ENCODE assay signal across 20 cellular contexts in the genomic region with DNA sequence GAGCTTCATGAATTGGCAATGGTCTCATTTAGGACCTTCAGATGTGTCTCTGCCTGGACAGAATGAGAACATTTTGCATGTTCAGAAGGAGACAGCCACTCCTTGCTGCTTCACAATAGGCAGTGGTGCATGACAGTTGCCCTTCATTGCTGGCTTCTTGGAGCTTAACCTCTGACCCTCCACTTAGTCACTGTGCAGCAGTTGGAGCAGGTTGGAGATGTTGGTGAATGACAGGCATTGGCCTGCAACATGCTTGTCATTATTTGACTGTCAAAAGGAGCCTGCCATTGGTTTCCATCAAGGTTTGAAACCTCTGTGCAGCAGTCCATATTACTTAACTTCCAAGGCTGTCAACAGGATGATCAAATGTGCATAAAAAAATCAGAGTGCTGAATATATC. TPM values are rescaled to one million over a fixed set of nuclear protein-coding genes. Genes with fewer than 3 reads are reported as not detected.
DNase-seq lines count a peak whose midpoint lies in the region; ATAC-seq lines count a peak whose summit lies in the region.
"Had no signal": no experiment of that assay in that cellular context is flagged by ENCODE, and none has a peak within 500 bp of the region (broad histone marks: within the 10 kb centered on the region; RNA-seq: fewer than 3 reads in every experiment).

No MANE protein-coding gene starts in this region.

- H3K27ac Mint-ChIP-seq in activated CD4-positive, alpha-beta T cell treated with anti-CD3 and anti-CD28 coated beads, Interleukin-2, amount 10 ng/mL, durations not matched to agents 7 days and 5 days, result no peak overlapping the region
- H3K27ac Mint-ChIP-seq: activated CD8-positive, alpha-beta T cell treated with anti-CD3 and anti-CD28 coated beads for 36 hours; brain; endodermal cell; naive thymus-derived CD4-positive, alpha-beta T cell had no signal

- in situ Hi-C loops in Caki2 (cut with HindIII; ENCODE audit: low pct_unique_long_range_greater_than_20kb, low sequenced_read_pairs), result no loop called here
- in situ Hi-C loops in G401 (cut with HindIII; ENCODE audit: low sequenced_read_pairs), result no loop called here

- no peaks in the 10 kb centered on the region for H3K9me3 Mint-ChIP-seq in activated CD4-positive, alpha-beta T cell treated with anti-CD3 and anti-CD28 coated beads, Interleukin-2, amount 10 ng/mL, durations not matched to agents 7 days and 5 days
- H3K9me3 Mint-ChIP-seq: endodermal cell had no signal

- no peak for ATAC-seq in HG03565 (IDR thresholded peaks at IDR 0.05; ENCODE audit: unreplicated experiment)
- ATAC-seq: activated CD8-positive, alpha-beta T cell treated with anti-CD3 and anti-CD28 coated beads for 36 hours; naive thymus-derived CD4-positive, alpha-beta T cell; Right ventricle myocardium inferior had no signal

- no peaks in the 10 kb centered on the region for H3K4me1 Mint-ChIP-seq in activated CD4-positive, alpha-beta T cell treated with anti-CD3 and anti-CD28 coated beads, Interleukin-2, amount 10 ng/mL, durations not matched to agents 7 days and 5 days

- DNase-seq in Caki2 (ENCODE audit: low read depth) (peak; percentile 84), HT-29 (ENCODE audit: low spot score) (peak; percentile 32), amniotic epithelial cell (ENCODE audit: low read depth) (peak; percentile 40), left kidney (ENCODE audit: low read depth, low spot score) (peak; percentile 79), G401 (ENCODE audit: low spot score) (no peak), NCI-H446 (lab: John Stamatoyannopoulos, UW) (no peak)
- DNase-seq in activated CD4-positive, alpha-beta T cell treated with anti-CD3 and anti-CD28 coated beads, Interleukin-2, amount 10 ng/mL, durations not matched to agents 7 days and 5 days, result no peak
- DNase-seq: activated CD8-positive, alpha-beta T cell treated with anti-CD3 and anti-CD28 coated beads for 36 hours; endodermal cell; GDM1; H7; left cardiac atrium; naive thymus-derived CD4-positive, alpha-beta T cell; right cardiac atrium; stimulated activated CD4-positive, alpha-beta T cell treated with anti-CD3 and anti-CD28 coated beads, Interleukin-4, amount 100 ng/mL, for 4 hours; stimulated activated naive CD4-positive, alpha-beta T cell; T-helper 9 cell had no signal

- H3K4me3 Mint-ChIP-seq in activated CD4-positive, alpha-beta T cell treated with anti-CD3 and anti-CD28 coated beads, Interleukin-2, amount 10 ng/mL, durations not matched to agents 7 days and 5 days, result no peak overlapping the region
- H3K4me3 Mint-ChIP-seq: activated CD8-positive, alpha-beta T cell treated with anti-CD3 and anti-CD28 coated beads for 36 hours; brain; endodermal cell; naive thymus-derived CD4-positive, alpha-beta T cell had no signal

- peaks cover 3% of the 10 kb centered on the region for H3K36me3 Mint-ChIP-seq in activated CD4-positive, alpha-beta T cell treated with anti-CD3 and anti-CD28 coated beads, Interleukin-2, amount 10 ng/mL, durations not matched to agents 7 days and 5 days (ENCODE audit: low read depth)

- CTCF ChIA-PET in activated CD4-positive, alpha-beta T cell treated with anti-CD3 and anti-CD28 coated beads, Interleukin-2, amount 10 ng/mL, durations not matched to agents 7 days and 5 days (lab: Charles Lee), result no interaction called here

- POLR2A ChIA-PET in activated CD4-positive, alpha-beta T cell treated with anti-CD3 and anti-CD28 coated beads, Interleukin-2, amount 10 ng/mL, durations not matched to agents 7 days and 5 days (lab: Charles Lee), result no interaction called here

- no peaks in the 10 kb centered on the region for H3K27me3 Mint-ChIP-seq in activated CD4-positive, alpha-beta T cell treated with anti-CD3 and anti-CD28 coated beads, Interleukin-2, amount 10 ng/mL, durations not matched to agents 7 days and 5 days
- H3K27me3 Mint-ChIP-seq: activated CD8-positive, alpha-beta T cell treated with anti-CD3 and anti-CD28 coated beads for 36 hours; brain; naive thymus-derived CD4-positive, alpha-beta T cell had no signal

RNA-seq across cellular contexts. Expression of gene FTO, which starts 22.7 kb away (rescaled TPM):
- total RNA-seq in Caki2 (2014; rRNA removed; shearing (Covaris generic); ENCODE audit: low replicate concordance), result 44.3 and 45.9 TPM in 2 replicates
- 18.8 and 22.8 TPM in 2 replicates for total RNA-seq in HT-29 (2014; rRNA removed; shearing (Covaris generic))
- total RNA-seq in G401 (2014; rRNA removed; shearing (Covaris generic)), result 16.1 and 43.0 TPM in 2 replicates
- total RNA-seq in activated CD4-positive, alpha-beta T cell treated with anti-CD3 and anti-CD28 coated beads, Interleukin-2, amount 10 ng/mL, durations not matched to agents 7 days and 5 days, result 10 to 100 TPM; 44.2 to 44.3 TPM

RNA-seq across cellular contexts. Expression of gene RPGRIP1L, which starts 23.0 kb away (rescaled TPM):
- total RNA-seq in Caki2 (2014; rRNA removed; shearing (Covaris generic); ENCODE audit: low replicate concordance), result 11.0 and 13.1 TPM in 2 replicates
- 3.4 and 4.1 TPM in 2 replicates for total RNA-seq in HT-29 (2014; rRNA removed; shearing (Covaris generic))
- 3.4 and 17.4 TPM in 2 replicates for total RNA-seq in G401 (2014; rRNA removed; shearing (Covaris generic))
- 1 to 10 TPM; 4.8 to 4.9 TPM for total RNA-seq in activated CD4-positive, alpha-beta T cell treated with anti-CD3 and anti-CD28 coated beads, Interleukin-2, amount 10 ng/mL, durations not matched to agents 7 days and 5 days

Comparison
In these comparisons a context has a peak if more than half of its experiments do, and no peak if none do; other contexts are left out.
1. DNase-seq: peak in Caki2 (single experiment), HT-29 (single experiment), amniotic epithelial cell (single experiment) and left kidney (single experiment); none in G401 (single experiment), NCI-H446 (0 of 2) and activated CD4-positive, alpha-beta T cell treated with anti-CD3 and anti-CD28 coated beads, Interleukin-2, amount 10 ng/mL, durations not matched to agents 7 days and 5 days (single experiment).